8 cellular contexts compared by ENCODE assay signal in the genomic region with DNA sequence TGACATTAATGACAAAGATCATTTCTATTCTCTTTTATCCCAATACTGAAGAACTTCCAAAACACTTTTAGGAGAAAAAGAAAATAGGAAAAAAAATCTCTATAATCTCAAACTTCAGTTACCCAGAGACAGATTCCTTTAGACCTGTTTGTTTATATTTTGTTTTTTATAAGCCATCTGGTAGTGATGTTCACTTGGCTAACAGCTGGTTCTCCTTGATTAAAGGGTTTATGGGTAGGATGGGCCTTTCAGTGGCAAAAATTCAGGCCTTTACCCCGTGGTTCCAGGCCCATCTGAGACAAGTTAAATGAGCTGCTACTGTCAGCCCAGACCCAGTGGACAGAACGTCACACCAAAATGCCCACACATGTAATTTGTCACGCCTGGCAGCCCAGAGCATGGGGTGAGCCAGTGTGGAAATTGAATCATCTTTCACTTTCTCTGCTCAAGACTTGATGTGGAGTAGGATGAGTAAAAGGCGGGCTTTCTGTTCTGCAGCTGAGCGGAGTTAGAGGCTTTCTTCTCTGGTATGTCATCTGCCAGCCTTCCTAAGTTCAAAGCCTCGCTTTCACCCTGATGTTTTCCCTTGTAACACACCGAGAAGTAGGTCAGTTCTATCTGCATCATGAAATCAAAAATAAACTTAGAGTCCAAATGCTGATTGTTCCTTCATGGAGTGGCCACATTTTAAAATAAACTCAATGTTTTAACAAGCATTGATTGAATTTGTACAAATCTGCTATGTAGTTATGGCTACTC.
A peak's percentile ranks its signal among the peaks of the same experiment; 100 is the strongest.
DNase-seq lines count a peak whose midpoint lies in the region; ATAC-seq and TF ChIP-seq lines count a peak whose summit lies in the region.

No MANE protein-coding gene starts in this region.

- H3K4me3 ChIP-seq in transverse colon (no peak overlapping the region), osteoblast (ENCODE audit: insufficient read depth, low read length) (no peak overlapping the region), Caco-2 (ENCODE audit: low read depth, low read length) (no peak overlapping the region), brain microvascular endothelial cell (ENCODE audit: low read depth, low read length) (no peak overlapping the region)

- no peak overlapping the region for H2AFZ ChIP-seq in osteoblast (ENCODE audit: low read length)

- TF ChIP-seq EP300 in transverse colon (IDR thresholded peaks at IDR 0.05; ENCODE audit: low read depth) = no peak

- peaks cover 5% of the 10 kb centered on the region for H3K36me3 Mint-ChIP-seq in activated CD8-positive, alpha-beta T cell treated with anti-CD3 and anti-CD28 coated beads for 36 hours (ENCODE audit: low read depth)
- H3K36me3 Mint-ChIP-seq in naive thymus-derived CD8-positive, alpha-beta T cell = peaks cover 0 to 12% (median 6%) of the 10 kb centered on the region in 3 donors
- no peaks in the 10 kb centered on the region for H3K36me3 Mint-ChIP-seq in Caco-2 (ENCODE audit: insufficient read depth, unreplicated experiment)

- no peaks in the 10 kb centered on the region for H3K79me2 ChIP-seq in osteoblast (ENCODE audit: insufficient read depth, low read length)

- peak; percentile 81 for DNase-seq in activated CD8-positive, alpha-beta T cell treated with anti-CD3 and anti-CD28 coated beads for 36 hours
- peak in 7 of 10 donors; percentile 13 to 66 (median 40) for DNase-seq in naive thymus-derived CD8-positive, alpha-beta T cell
- DNase-seq in transverse colon (no peak), osteoblast (ENCODE audit: insufficient read length, low spot score, missing footprints) (no peak), Caco-2 (no peak), brain microvascular endothelial cell (no peak)

- H3K9me3 ChIP-seq in transverse colon (no peaks in the 10 kb centered on the region), osteoblast (ENCODE audit: low read depth, low read length) (no peaks in the 10 kb centered on the region), Caco-2 (no peaks in the 10 kb centered on the region)

- no peaks in the 10 kb centered on the region for H3K27me3 ChIP-seq in transverse colon
- no peaks in the 10 kb centered on the region for H3K27me3 ChIP-seq in osteoblast (ENCODE audit: insufficient read depth, low read length)
- no peaks in the 10 kb centered on the region for H3K27me3 ChIP-seq in Caco-2 (replicated peaks; ENCODE audit: control insufficient read depth, insufficient read depth, low read length)
- no peaks in the 10 kb centered on the region for H3K27me3 ChIP-seq in brain microvascular endothelial cell (replicated peaks)

- TF ChIP-seq CTCF in activated CD8-positive, alpha-beta T cell treated with anti-CD3 and anti-CD28 coated beads for 36 hours (IDR thresholded peaks at IDR 0.05) = no peak
- TF ChIP-seq CTCF in transverse colon (IDR thresholded peaks at IDR 0.05) (no peak), osteoblast (IDR thresholded peaks at IDR 0.05; ENCODE audit: extremely low read depth, low read depth, low read length) (no peak), Caco-2 (IDR thresholded peaks at IDR 0.05; ENCODE audit: insufficient read depth in 1 of 2, low read depth in 1 of 2, low read length in 1 of 2, severe bottlenecking in 1 of 2, unreplicated experiment in 1 of 2) (no peak), brain microvascular endothelial cell (IDR thresholded peaks at IDR 0.05; ENCODE audit: low read depth, low read length, missing control alignments) (no peak)

- H3K27ac ChIP-seq in transverse colon = no peak overlapping the region
- H3K27ac ChIP-seq in osteoblast (ENCODE audit: low read depth, low read length) = no peak overlapping the region
- no peak overlapping the region for H3K27ac ChIP-seq in brain microvascular endothelial cell

- TF ChIP-seq POLR2A in transverse colon (IDR thresholded peaks at IDR 0.05) = no peak

- peak overlapping the region; percentile 78 for H3K27ac Mint-ChIP-seq in activated CD8-positive, alpha-beta T cell treated with anti-CD3 and anti-CD28 coated beads for 36 hours
- peak overlapping the region; percentile 48 to 91 (median 76) for H3K27ac Mint-ChIP-seq in naive thymus-derived CD8-positive, alpha-beta T cell
- H3K27ac Mint-ChIP-seq in Caco-2 (ENCODE audit: unreplicated experiment) = no peak overlapping the region

- peak overlapping the region; percentile 8 for H3K4me3 Mint-ChIP-seq in activated CD8-positive, alpha-beta T cell treated with anti-CD3 and anti-CD28 coated beads for 36 hours
- H3K4me3 Mint-ChIP-seq in naive thymus-derived CD8-positive, alpha-beta T cell = peak overlapping the region; percentile 37 to 79 (median 64)
- H3K4me3 Mint-ChIP-seq in Caco-2 (ENCODE audit: unreplicated experiment) = no peak overlapping the region

- WGBS in transverse colon (ENCODE audit: low coverage in 1 of 2), 2 donors = 61 to 66% methylated on average over 3 to 7 of the region's 7 CpGs

- CTCF ChIA-PET in activated CD8-positive, alpha-beta T cell treated with anti-CD3 and anti-CD28 coated beads for 36 hours (lab: Charles Lee) = no interaction called here
- CTCF ChIA-PET in Caco-2 (lab: Charles Lee) = interaction anchor here (0.6 kb wide), 1 partner anchor 490 kb away, joined by 4 read pairs; no protein-coding TSS in a partner anchor

- in situ Hi-C loops in transverse colon (cut with MboI; ENCODE audit: low pct_ligation_motif_present in 1 of 4, low pct_unique_long_range_greater_than_20kb in 1 of 4, low sequenced_read_pairs in 3 of 4) = no loop called here
- in situ Hi-C loops in brain microvascular endothelial cell (cut with HindIII; ENCODE audit: low pct_ligation_motif_present, low sequenced_read_pairs) = no loop called here

- intact Hi-C loops in activated CD8-positive, alpha-beta T cell treated with anti-CD3 and anti-CD28 coated beads for 36 hours (cut with micrococcal nuclease) = loop anchor here (10.0 kb wide), 1 partner anchor 218 kb away; the partner anchor contains the start of gene MAP2K5
- intact Hi-C loops in transverse colon (cut with DNase I; ENCODE audit: low total_unique reads) (no loop called here), Caco-2 (cut with micrococcal nuclease; ENCODE audit: unreplicated experiment) (no loop called here)

- H3K4me2 ChIP-seq in osteoblast (ENCODE audit: insufficient read depth, low read length) = no peak overlapping the region

- peak; percentile 86 for ATAC-seq in GM18498 (IDR thresholded peaks at IDR 0.05; ENCODE audit: unreplicated experiment)
- ATAC-seq in HG02884 (IDR thresholded peaks at IDR 0.05; ENCODE audit: unreplicated experiment) = peak; percentile 84
- peak; percentile 94 for ATAC-seq in activated CD8-positive, alpha-beta T cell treated with anti-CD3 and anti-CD28 coated beads for 36 hours
- peak; percentile 64 to 71 for ATAC-seq in naive thymus-derived CD8-positive, alpha-beta T cell

- BruUV-seq in Caco-2 (replicated peaks; lab: Mats Ljungman, UMichigan) = no TSS peak

- peaks cover 0 to 25% (median 15%) of the 10 kb centered on the region in 4 donors for H3K4me1 ChIP-seq in transverse colon
- H3K4me1 ChIP-seq in osteoblast (ENCODE audit: insufficient read depth, low read length) = no peaks in the 10 kb centered on the region
- peaks cover 5% of the 10 kb centered on the region; the same call in 1 of the 2 replicates for H3K4me1 ChIP-seq in Caco-2

- POLR2A ChIA-PET in activated CD8-positive, alpha-beta T cell treated with anti-CD3 and anti-CD28 coated beads for 36 hours (lab: Charles Lee) = interaction anchor here (1.2 to 1.9 kb wide), 3 partner anchors 16 to 18 kb away, joined by 5 to 8 read pairs (median 6); no protein-coding TSS in a partner anchor
- POLR2A ChIA-PET in naive thymus-derived CD8-positive, alpha-beta T cell (lab: Charles Lee) = no interaction called here
- POLR2A ChIA-PET in Caco-2 (lab: Charles Lee) = no interaction called here

- no peaks in the 10 kb centered on the region for H3K27me3 Mint-ChIP-seq in activated CD8-positive, alpha-beta T cell treated with anti-CD3 and anti-CD28 coated beads for 36 hours
- H3K27me3 Mint-ChIP-seq in naive thymus-derived CD8-positive, alpha-beta T cell = no peaks in the 10 kb centered on the region
- no peaks in the 10 kb centered on the region for H3K27me3 Mint-ChIP-seq in Caco-2 (ENCODE audit: insufficient read depth, unreplicated experiment)

- H3K36me3 ChIP-seq in transverse colon (no peaks in the 10 kb centered on the region), osteoblast (ENCODE audit: insufficient read depth, low read length) (no peaks in the 10 kb centered on the region), Caco-2 (ENCODE audit: control insufficient read depth, insufficient read depth, low read length) (no peaks in the 10 kb centered on the region), brain microvascular endothelial cell (replicated peaks) (no peaks in the 10 kb centered on the region)

- H3K4me1 Mint-ChIP-seq in activated CD8-positive, alpha-beta T cell treated with anti-CD3 and anti-CD28 coated beads for 36 hours (ENCODE audit: low read depth) = peaks cover 67% of the 10 kb centered on the region
- peaks cover 22 to 79% (median 67%) of the 10 kb centered on the region in 4 donors for H3K4me1 Mint-ChIP-seq in naive thymus-derived CD8-positive, alpha-beta T cell
- no peaks in the 10 kb centered on the region for H3K4me1 Mint-ChIP-seq in Caco-2 (ENCODE audit: low read depth, unreplicated experiment)

- H4K20me1 ChIP-seq in osteoblast (ENCODE audit: insufficient read depth, low read length) = no peaks in the 10 kb centered on the region

- H3K9me3 Mint-ChIP-seq in activated CD8-positive, alpha-beta T cell treated with anti-CD3 and anti-CD28 coated beads for 36 hours = no peaks in the 10 kb centered on the region
- no peaks in the 10 kb centered on the region for H3K9me3 Mint-ChIP-seq in naive thymus-derived CD8-positive, alpha-beta T cell
- no peaks in the 10 kb centered on the region for H3K9me3 Mint-ChIP-seq in Caco-2 (ENCODE audit: unreplicated experiment)

Comparison
In these comparisons a context has a peak if more than half of its experiments do, and no peak if none do; other contexts are left out.
1. DNase-seq: peak in activated CD8-positive, alpha-beta T cell treated with anti-CD3 and anti-CD28 coated beads for 36 hours (single experiment) and naive thymus-derived CD8-positive, alpha-beta T cell (7 of 10); none in transverse colon (single experiment), osteoblast (single experiment), Caco-2 (0 of 2) and brain microvascular endothelial cell (single experiment).
2. Peak in every context shown above with its lines, with median percentiles within 50 percentile points of each other: ATAC-seq.